Comparison of ENCODE assay signal across 1 cellular context in the genomic region with DNA sequence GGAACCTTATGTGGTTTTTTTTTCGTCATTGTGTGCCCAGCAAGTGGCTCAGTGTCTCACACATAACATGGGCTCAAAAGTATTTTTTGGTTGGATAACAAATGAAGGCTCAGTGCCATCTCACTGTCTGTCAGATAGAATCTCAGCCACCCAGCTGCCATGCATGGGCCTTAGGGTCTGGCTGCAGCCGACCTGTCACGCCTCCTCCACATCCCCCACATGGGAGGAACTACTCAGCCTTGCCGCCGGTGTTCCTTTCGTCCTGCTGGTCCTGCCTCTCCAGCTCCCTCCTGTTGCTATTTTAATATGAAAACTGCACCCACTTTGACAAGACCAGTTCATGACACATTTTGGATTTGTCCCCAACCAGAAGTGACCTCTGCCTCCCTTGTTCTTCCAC.
TF ChIP-seq lines count a peak whose summit lies in the region.

No MANE protein-coding gene starts in this region.

TF ChIP-seq in GM23338, 12 proteins besides CTCF, POLR2A, EP300 and RAD21 (continued from another document):
- TF ChIP-seq, protein P1, sequence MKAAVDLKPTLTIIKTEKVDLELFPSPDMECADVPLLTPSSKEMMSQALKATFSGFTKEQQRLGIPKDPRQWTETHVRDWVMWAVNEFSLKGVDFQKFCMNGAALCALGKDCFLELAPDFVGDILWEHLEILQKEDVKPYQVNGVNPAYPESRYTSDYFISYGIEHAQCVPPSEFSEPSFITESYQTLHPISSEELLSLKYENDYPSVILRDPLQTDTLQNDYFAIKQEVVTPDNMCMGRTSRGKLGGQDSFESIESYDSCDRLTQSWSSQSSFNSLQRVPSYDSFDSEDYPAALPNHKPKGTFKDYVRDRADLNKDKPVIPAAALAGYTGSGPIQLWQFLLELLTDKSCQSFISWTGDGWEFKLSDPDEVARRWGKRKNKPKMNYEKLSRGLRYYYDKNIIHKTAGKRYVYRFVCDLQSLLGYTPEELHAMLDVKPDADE (IDR thresholded peaks at IDR 0.05) = no peak
- TF ChIP-seq, protein P2, sequence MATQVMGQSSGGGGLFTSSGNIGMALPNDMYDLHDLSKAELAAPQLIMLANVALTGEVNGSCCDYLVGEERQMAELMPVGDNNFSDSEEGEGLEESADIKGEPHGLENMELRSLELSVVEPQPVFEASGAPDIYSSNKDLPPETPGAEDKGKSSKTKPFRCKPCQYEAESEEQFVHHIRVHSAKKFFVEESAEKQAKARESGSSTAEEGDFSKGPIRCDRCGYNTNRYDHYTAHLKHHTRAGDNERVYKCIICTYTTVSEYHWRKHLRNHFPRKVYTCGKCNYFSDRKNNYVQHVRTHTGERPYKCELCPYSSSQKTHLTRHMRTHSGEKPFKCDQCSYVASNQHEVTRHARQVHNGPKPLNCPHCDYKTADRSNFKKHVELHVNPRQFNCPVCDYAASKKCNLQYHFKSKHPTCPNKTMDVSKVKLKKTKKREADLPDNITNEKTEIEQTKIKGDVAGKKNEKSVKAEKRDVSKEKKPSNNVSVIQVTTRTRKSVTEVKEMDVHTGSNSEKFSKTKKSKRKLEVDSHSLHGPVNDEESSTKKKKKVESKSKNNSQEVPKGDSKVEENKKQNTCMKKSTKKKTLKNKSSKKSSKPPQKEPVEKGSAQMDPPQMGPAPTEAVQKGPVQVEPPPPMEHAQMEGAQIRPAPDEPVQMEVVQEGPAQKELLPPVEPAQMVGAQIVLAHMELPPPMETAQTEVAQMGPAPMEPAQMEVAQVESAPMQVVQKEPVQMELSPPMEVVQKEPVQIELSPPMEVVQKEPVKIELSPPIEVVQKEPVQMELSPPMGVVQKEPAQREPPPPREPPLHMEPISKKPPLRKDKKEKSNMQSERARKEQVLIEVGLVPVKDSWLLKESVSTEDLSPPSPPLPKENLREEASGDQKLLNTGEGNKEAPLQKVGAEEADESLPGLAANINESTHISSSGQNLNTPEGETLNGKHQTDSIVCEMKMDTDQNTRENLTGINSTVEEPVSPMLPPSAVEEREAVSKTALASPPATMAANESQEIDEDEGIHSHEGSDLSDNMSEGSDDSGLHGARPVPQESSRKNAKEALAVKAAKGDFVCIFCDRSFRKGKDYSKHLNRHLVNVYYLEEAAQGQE (IDR thresholded peaks at IDR 0.05; ENCODE audit: unreplicated experiment) = no peak
- TF ChIP-seq POLR2AphosphoS5 (IDR thresholded peaks at IDR 0.05; ENCODE audit: low read depth) = no peak
- no peak for TF ChIP-seq STAT1 (IDR thresholded peaks at IDR 0.05; ENCODE audit: unreplicated experiment)
- TF ChIP-seq ZNF331 (CRISPR knock-in tag; IDR thresholded peaks at IDR 0.05; ENCODE audit: low read depth) = no peak
- TF ChIP-seq EZH2 (IDR thresholded peaks at IDR 0.05; ENCODE audit: low read depth, unreplicated experiment) = no peak
